Comparison of ENCODE assay signal across 11 cellular contexts in genomic region chr10:76430330-76430729, GRCh38.
A peak's percentile ranks its signal among the peaks of the same experiment; 100 is the strongest.
DNase-seq lines count a peak whose midpoint lies in the region; ATAC-seq and TF ChIP-seq lines count a peak whose summit lies in the region.
"Had no signal": no experiment of that assay in that cellular context is flagged by ENCODE, and none has a peak within 500 bp of the region (broad histone marks: within the 10 kb centered on the region; RNA-seq: fewer than 3 reads in every experiment).

No MANE protein-coding gene starts in this region.

- H3K9me3 ChIP-seq in adrenal gland (replicated peaks in 1 of 3) (no peaks in the 10 kb centered on the region), testis (no peaks in the 10 kb centered on the region)

- intact Hi-C loops in adrenal gland (cut with DNase I) = no loop called here
- intact Hi-C loops in testis (cut with DNase I; ENCODE audit: low total_unique reads) = no loop called here

- ATAC-seq in GM21526 (IDR thresholded peaks at IDR 0.05; ENCODE audit: low FRiP score, unreplicated experiment) = no peak
- ATAC-seq in HG03571 (IDR thresholded peaks at IDR 0.05; ENCODE audit: unreplicated experiment) = no peak
- ATAC-seq: left colon had no signal

- no peaks in the 10 kb centered on the region for H3K27me3 ChIP-seq in adrenal gland
- H3K27me3 ChIP-seq in testis = no peaks in the 10 kb centered on the region
- H3K27me3 ChIP-seq: brain microvascular endothelial cell had no signal

- H3K4me1 ChIP-seq in adrenal gland (replicated peaks in 1 of 2) (peaks cover 17 to 33% of the 10 kb centered on the region in 2 donors), testis (peaks cover 17% of the 10 kb centered on the region)

- H3K36me3 ChIP-seq in adrenal gland (replicated peaks in 1 of 2) (no peaks in the 10 kb centered on the region), testis (ENCODE audit: low read depth, missing control alignments) (no peaks in the 10 kb centered on the region)
- H3K36me3 ChIP-seq: brain microvascular endothelial cell had no signal

- H3K27ac ChIP-seq in adrenal gland (peak overlapping the region in 3 of 5 donors; percentile 7 to 59 (median 27)), testis (peak overlapping the region; percentile 50 to 61)
- H3K27ac ChIP-seq: PC-9 had no signal

- 13 to 26% (median 19%) methylated on average over 1 of the region's 1 CpG for WGBS in adrenal gland, 4 donors
- WGBS in testis, 2 donors = 23 to 44% methylated on average over 1 of the region's 1 CpG

- DNase-seq in M059J (ENCODE audit: low read depth) (peak; percentile 52), adrenal gland (no peak), medulla oblongata (ENCODE audit: extremely low spot score) (peak; percentile 7), testis (no peak)
- no peak for DNase-seq in stimulated activated CD4-positive, alpha-beta T cell treated with anti-CD3 and anti-CD28 coated beads, Interleukin-4, amount 100 ng/mL, for 4 hours
- DNase-seq: brain microvascular endothelial cell, left colon, NCI-H1436 treated with DMSO at 0.1 percent for 48 hours, PC-9 had no signal

- no peak for TF ChIP-seq POLR2A in adrenal gland (IDR thresholded peaks at IDR 0.05)
- no peak for TF ChIP-seq POLR2A in testis (IDR thresholded peaks at IDR 0.05)

- no peak overlapping the region for H3K4me3 ChIP-seq in adrenal gland
- H3K4me3 ChIP-seq in testis = no peak overlapping the region
- H3K4me3 ChIP-seq: PC-9 had no signal

- no peak for TF ChIP-seq CTCF in adrenal gland (IDR thresholded peaks at IDR 0.05)
- no peak for TF ChIP-seq CTCF in testis (IDR thresholded peaks at IDR 0.05)

Comparison
In these comparisons a context has a peak if more than half of its experiments do, and no peak if none do; other contexts are left out.
1. DNase-seq: peak in M059J (single experiment) and medulla oblongata (single experiment); none in adrenal gland (0 of 7), testis (single experiment) and stimulated activated CD4-positive, alpha-beta T cell treated with anti-CD3 and anti-CD28 coated beads, Interleukin-4, amount 100 ng/mL, for 4 hours (0 of 2).